In the genomic region with DNA sequence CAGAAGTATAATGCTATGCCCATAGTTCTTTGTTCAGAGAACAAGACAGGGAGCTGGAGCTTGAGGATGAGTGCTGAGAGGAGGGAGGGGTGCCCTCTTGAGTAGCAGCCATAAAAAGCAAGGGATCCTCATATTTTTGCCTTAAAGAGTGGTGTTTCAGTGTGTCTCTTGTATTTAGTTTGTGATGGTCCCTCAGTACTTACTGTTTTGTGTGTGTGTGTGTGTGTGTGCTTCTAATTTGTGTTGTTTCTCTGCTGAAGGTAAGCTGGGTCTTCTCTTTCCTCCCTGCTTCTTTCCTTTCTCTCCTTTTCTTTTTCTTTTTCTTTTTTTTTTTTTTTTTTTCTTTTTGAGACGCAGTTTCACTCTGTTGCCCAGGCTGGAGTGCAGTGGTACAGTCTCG, we compare ENCODE assay signal across 29 cellular contexts. TPM values are rescaled to one million over a fixed set of nuclear protein-coding genes. Genes with fewer than 3 reads are reported as not detected.
DNase-seq lines count a peak whose midpoint lies in the region; ATAC-seq and TF ChIP-seq lines count a peak whose summit lies in the region.
"Had no signal": no experiment of that assay in that cellular context is flagged by ENCODE, and none has a peak within 500 bp of the region (broad histone marks: within the 10 kb centered on the region; RNA-seq: fewer than 3 reads in every experiment).

No MANE protein-coding gene starts in this region.

- no peak for TF ChIP-seq POLR2A in vagina (IDR thresholded peaks at IDR 0.05)

- peaks cover 55% of the 10 kb centered on the region for H3K4me1 ChIP-seq in vagina

- H3K27ac Mint-ChIP-seq in natural killer cell, result no peak overlapping the region
- H3K27ac Mint-ChIP-seq in natural killer cell treated with Interleukin-12 subunit alpha and Interleukin-12 subunit beta and Interleukin-15 and Interleukin-18, amount 100 ng/mL, for 72 hours, result no peak overlapping the region
- H3K27ac Mint-ChIP-seq in mesothelial cell of epicardium, result peak overlapping the region; percentile 74
- H3K27ac Mint-ChIP-seq: activated CD4-positive, alpha-beta memory T cell treated with anti-CD3 and anti-CD28 coated beads, Interleukin-2, amount 10 ng/mL, durations not matched to agents 7 days and 5 days; activated naive CD4-positive, alpha-beta T cell treated with anti-CD3 and anti-CD28 coated beads, Interleukin-2, amount 10 ng/mL, durations not matched to agents 7 days and 5 days; memory B cell had no signal

- no peaks in the 10 kb centered on the region for H3K9me3 ChIP-seq in vagina
- H3K9me3 ChIP-seq: BLaER1, colonic mucosa, HAP-1, right lobe of liver, stomach, tibial artery had no signal

- H3K4me1 Mint-ChIP-seq in natural killer cell, result peaks cover 30 to 40% of the 10 kb centered on the region in 2 donors
- H3K4me1 Mint-ChIP-seq in natural killer cell treated with Interleukin-12 subunit alpha and Interleukin-12 subunit beta and Interleukin-15 and Interleukin-18, amount 100 ng/mL, for 72 hours (ENCODE audit: low read depth in 2 of 2), result peaks cover 20% of the 10 kb centered on the region in 2 donors
- H3K4me1 Mint-ChIP-seq in mesothelial cell of epicardium, result peaks cover 24% of the 10 kb centered on the region

- H3K36me3 ChIP-seq in vagina, result no peaks in the 10 kb centered on the region
- H3K36me3 ChIP-seq: BLaER1, colonic mucosa, HAP-1, right lobe of liver had no signal

- H3K27ac ChIP-seq in caudate nucleus (ENCODE audit: low read depth, low read length) (peak overlapping the region; percentile 48), vagina (peak overlapping the region; percentile 99)
- H3K27ac ChIP-seq: BLaER1, colonic mucosa, foreskin keratinocyte, right lobe of liver had no signal

- peaks cover 0 to 2% of the 10 kb centered on the region in 2 donors for H3K27me3 Mint-ChIP-seq in natural killer cell (ENCODE audit: low read depth in 2 of 2)
- H3K27me3 Mint-ChIP-seq in natural killer cell treated with Interleukin-12 subunit alpha and Interleukin-12 subunit beta and Interleukin-15 and Interleukin-18, amount 100 ng/mL, for 72 hours, result no peaks in the 10 kb centered on the region
- peaks cover 77% of the 10 kb centered on the region for H3K27me3 Mint-ChIP-seq in mesothelial cell of epicardium (ENCODE audit: low read depth)
- H3K27me3 Mint-ChIP-seq: activated CD4-positive, alpha-beta memory T cell treated with anti-CD3 and anti-CD28 coated beads, Interleukin-2, amount 10 ng/mL, durations not matched to agents 7 days and 5 days had no signal

- intact Hi-C loops in natural killer cell (cut with micrococcal nuclease) (loop anchor here (10.0 kb wide), 1 partner anchor 79 kb away; no protein-coding TSS in a partner anchor), vagina (cut with DNase I) (no loop called here)

- ATAC-seq in natural killer cell (no peak), GM18511 (IDR thresholded peaks at IDR 0.05; ENCODE audit: unreplicated experiment) (no peak), GM19395 (IDR thresholded peaks at IDR 0.05; ENCODE audit: unreplicated experiment) (no peak)
- no peak for ATAC-seq in natural killer cell treated with Interleukin-12 subunit alpha and Interleukin-12 subunit beta and Interleukin-15 and Interleukin-18, amount 100 ng/mL, for 72 hours
- ATAC-seq: foreskin keratinocyte, HepG2, left cardiac atrium, Panc1, right lobe of liver had no signal

- TF ChIP-seq CTCF in natural killer cell (IDR thresholded peaks at IDR 0.05), result no peak
- TF ChIP-seq CTCF in mesothelial cell of epicardium (IDR thresholded peaks at IDR 0.05; ENCODE audit: unreplicated experiment), result no peak
- no peak for TF ChIP-seq CTCF in vagina (IDR thresholded peaks at IDR 0.05)

- H3K36me3 Mint-ChIP-seq in natural killer cell (no peaks in the 10 kb centered on the region), mesothelial cell of epicardium (no peaks in the 10 kb centered on the region)
- H3K36me3 Mint-ChIP-seq in natural killer cell treated with Interleukin-12 subunit alpha and Interleukin-12 subunit beta and Interleukin-15 and Interleukin-18, amount 100 ng/mL, for 72 hours, result no peaks in the 10 kb centered on the region
- H3K36me3 Mint-ChIP-seq: activated naive CD4-positive, alpha-beta T cell treated with anti-CD3 and anti-CD28 coated beads, Interleukin-2, amount 10 ng/mL, durations not matched to agents 7 days and 5 days; memory B cell had no signal

- peak overlapping the region; percentile 11 for H3K4me3 Mint-ChIP-seq in natural killer cell
- no peak overlapping the region for H3K4me3 Mint-ChIP-seq in natural killer cell treated with Interleukin-12 subunit alpha and Interleukin-12 subunit beta and Interleukin-15 and Interleukin-18, amount 100 ng/mL, for 72 hours
- H3K4me3 Mint-ChIP-seq in mesothelial cell of epicardium, result no peak overlapping the region
- H3K4me3 Mint-ChIP-seq: activated CD4-positive, alpha-beta memory T cell treated with anti-CD3 and anti-CD28 coated beads, Interleukin-2, amount 10 ng/mL, durations not matched to agents 7 days and 5 days; activated naive CD4-positive, alpha-beta T cell treated with anti-CD3 and anti-CD28 coated beads, Interleukin-2, amount 10 ng/mL, durations not matched to agents 7 days and 5 days; memory B cell had no signal

- DNase-seq in natural killer cell, result no peak
- DNase-seq in natural killer cell treated with Interleukin-12 subunit alpha and Interleukin-12 subunit beta and Interleukin-15 and Interleukin-18, amount 100 ng/mL, for 72 hours (ENCODE audit: low spot score), result no peak
- DNase-seq in caudate nucleus (lab: John Stamatoyannopoulos, UW), result no peak
- DNase-seq in mesothelial cell of epicardium (ENCODE audit: low spot score in 2 of 2, unreplicated experiment in 2 of 2), result no peak
- no peak for DNase-seq in vagina (ENCODE audit: extremely low spot score in 2 of 2)
- DNase-seq in ureter (ENCODE audit: low spot score), result no peak
- DNase-seq: activated CD4-positive, alpha-beta memory T cell treated with anti-CD3 and anti-CD28 coated beads, Interleukin-2, amount 10 ng/mL, durations not matched to agents 7 days and 5 days; activated naive CD4-positive, alpha-beta T cell treated with anti-CD3 and anti-CD28 coated beads, Interleukin-2, amount 10 ng/mL, durations not matched to agents 7 days and 5 days; amniotic stem cell; colonic mucosa; effector memory CD4-positive, alpha-beta T cell; foreskin keratinocyte; Karpas-422; left cardiac atrium; NCI-H1417 treated with DMSO at 0.1 percent for 48 hours; NCI-H2081; posterior cingulate gyrus; right lobe of liver; Right ventricle myocardium superior; stomach; T-helper 9 cell; tibial artery had no signal

- H3K4me3 ChIP-seq in vagina, result peak overlapping the region; percentile 67 to 83
- H3K4me3 ChIP-seq: BLaER1, colonic mucosa, HAP-1, right lobe of liver, tibial artery had no signal

- no peaks in the 10 kb centered on the region for H3K27me3 ChIP-seq in vagina
- H3K27me3 ChIP-seq: colonic mucosa, foreskin keratinocyte, right lobe of liver, tibial artery had no signal

- no peaks in the 10 kb centered on the region for H3K9me3 Mint-ChIP-seq in natural killer cell
- H3K9me3 Mint-ChIP-seq in natural killer cell treated with Interleukin-12 subunit alpha and Interleukin-12 subunit beta and Interleukin-15 and Interleukin-18, amount 100 ng/mL, for 72 hours, result no peaks in the 10 kb centered on the region
- H3K9me3 Mint-ChIP-seq in mesothelial cell of epicardium, result no peaks in the 10 kb centered on the region
- H3K9me3 Mint-ChIP-seq: activated CD4-positive, alpha-beta memory T cell treated with anti-CD3 and anti-CD28 coated beads, Interleukin-2, amount 10 ng/mL, durations not matched to agents 7 days and 5 days; activated naive CD4-positive, alpha-beta T cell treated with anti-CD3 and anti-CD28 coated beads, Interleukin-2, amount 10 ng/mL, durations not matched to agents 7 days and 5 days; memory B cell had no signal

RNA-seq across cellular contexts. Expression of a gene that starts 3.5 kb away (rescaled TPM):
- total RNA-seq in natural killer cell (10 to 100 TPM; 14.7 to 27.8 (median 15.8) TPM), mesothelial cell of epicardium (2.1 to 3.8 TPM (median 3.1 TPM) in 3 replicates), vagina (66.5 TPM), ureter (55.3 TPM)
- 1 to 10 TPM; 1.2 to 4.7 TPM for total RNA-seq in natural killer cell treated with Interleukin-12 subunit alpha and Interleukin-12 subunit beta and Interleukin-15 and Interleukin-18, amount 100 ng/mL, for 72 hours

RNA-seq across cellular contexts. Expression of a gene that starts 23.2 kb away (rescaled TPM):
- total RNA-seq in natural killer cell (1 to 10 TPM; 6.1 to 7.8 (median 7.5) TPM), mesothelial cell of epicardium (21.8 to 23.4 TPM (median 22.2 TPM) in 3 replicates), vagina (23.8 TPM), ureter (34.6 TPM)
- total RNA-seq in natural killer cell treated with Interleukin-12 subunit alpha and Interleukin-12 subunit beta and Interleukin-15 and Interleukin-18, amount 100 ng/mL, for 72 hours, result 10 to 100 TPM; 21.9 to 56.0 TPM
